In genomic region chr2:66987747-66988146, GRCh38 we compare ENCODE assay signal across 22 cellular contexts.
"Had no signal": no experiment of that assay in that cellular context is flagged by ENCODE, and none has a peak within 500 bp of the region (broad histone marks: within the 10 kb centered on the region; RNA-seq: fewer than 3 reads in every experiment).

No MANE protein-coding gene starts in this region.

- H3K9me3 ChIP-seq: gastroesophageal sphincter, heart left ventricle, ovary, psoas muscle, sigmoid colon, suprapubic skin, transverse colon, upper lobe of right lung, uterus had no signal

- H3K27ac ChIP-seq: epithelial cell of prostate, foreskin keratinocyte, gastroesophageal sphincter, heart left ventricle, hepatocyte, ovary, psoas muscle, suprapubic skin, transverse colon, upper lobe of right lung, uterus had no signal

- FAIRE-seq: kidney had no signal

- H3K36me3 ChIP-seq: gastroesophageal sphincter, heart left ventricle, ovary, sigmoid colon, suprapubic skin, transverse colon, upper lobe of right lung, uterus had no signal

- H3K4me1 ChIP-seq: heart left ventricle, psoas muscle, suprapubic skin, upper lobe of right lung, uterus had no signal

- DNase-seq: effector CD8-positive, alpha-beta T cell; endodermal cell; foreskin keratinocyte; heart left ventricle; kidney; natural killer cell; occipital lobe; ovary; posterior cingulate gyrus; psoas muscle; right cardiac atrium; sigmoid colon; stimulated activated naive CD4-positive, alpha-beta T cell; stimulated activated naive CD8-positive, alpha-beta T cell treated with anti-CD3 and anti-CD28 coated beads, Interleukin-15, amount 100 ng/mL, for 72 hours; transverse colon; upper lobe of right lung; uterus had no signal

- H3K4me3 ChIP-seq: gastroesophageal sphincter, heart left ventricle, hepatocyte, lung, ovary, psoas muscle, sigmoid colon, suprapubic skin, transverse colon, upper lobe of right lung, uterus had no signal

- H3K27me3 ChIP-seq: foreskin keratinocyte, gastroesophageal sphincter, hepatocyte, ovary, sigmoid colon, suprapubic skin, transverse colon, upper lobe of right lung, uterus had no signal
